In genomic region chr13:109747524-109747923, GRCh38 we compare ENCODE assay signal across 23 cellular contexts. TPM values are rescaled to one million over a fixed set of nuclear protein-coding genes. Genes with fewer than 3 reads are reported as not detected.
A peak's percentile ranks its signal among the peaks of the same experiment; 100 is the strongest.
DNase-seq lines count a peak whose midpoint lies in the region; ATAC-seq and TF ChIP-seq lines count a peak whose summit lies in the region.
"Had no signal": no experiment of that assay in that cellular context is flagged by ENCODE, and none has a peak within 500 bp of the region (broad histone marks: within the 10 kb centered on the region; RNA-seq: fewer than 3 reads in every experiment).

No MANE protein-coding gene starts in this region.

- H3K27me3 ChIP-seq in neural cell (ENCODE audit: insufficient read depth, low read depth, low read length) = no peaks in the 10 kb centered on the region
- H3K27me3 ChIP-seq in mesendoderm (ENCODE audit: insufficient read depth, low read length, poor library complexity) = no peaks in the 10 kb centered on the region
- H3K27me3 ChIP-seq: colonic mucosa had no signal

- H3K4me3 ChIP-seq in neural cell (ENCODE audit: low read length) (no peak overlapping the region), mesendoderm (ENCODE audit: low read length) (no peak overlapping the region)
- H3K4me3 ChIP-seq: colonic mucosa had no signal

- H3K18ac ChIP-seq in mesendoderm (ENCODE audit: low read length) = no peak overlapping the region

- peak; percentile 15 for DNase-seq in NCI-H748 (lab: John Stamatoyannopoulos, UW; ENCODE audit: unreplicated experiment)
- no peak for DNase-seq in NCI-H748 treated with DMSO at 0.1 percent for 48 hours (lab: John Stamatoyannopoulos, UW)
- peak; percentile 83 to 88 for DNase-seq in NCI-H526 (lab: John Stamatoyannopoulos, UW)
- DNase-seq in chondrocyte (ENCODE audit: low spot score) = no peak
- no peak for DNase-seq in mesendoderm
- DNase-seq: ACHN; activated CD8-positive, alpha-beta memory T cell treated with anti-CD3 and anti-CD28 coated beads, Interleukin-2, amount 10 ng/mL, durations not matched to agents 7 days and 5 days; activated gamma-delta T cell; anterior cingulate cortex; CD4-positive, alpha-beta T cell; colonic mucosa; DND-41; NCI-H1930; NCI-H524 treated with DMSO at 0.1 percent for 48 hours; nephron progenitor cell had no signal

- TF ChIP-seq CTCF in chondrocyte (IDR thresholded peaks at IDR 0.05) (peak; percentile 63), neural cell (IDR thresholded peaks at IDR 0.05; ENCODE audit: poor library complexity, severe bottlenecking) (no peak)

- no peaks in the 10 kb centered on the region for H4K20me1 ChIP-seq in neural cell (ENCODE audit: insufficient read depth)

- no peak for ATAC-seq in HG03565 (IDR thresholded peaks at IDR 0.05; ENCODE audit: unreplicated experiment)
- ATAC-seq in GM18868 (IDR thresholded peaks at IDR 0.05; ENCODE audit: unreplicated experiment) = no peak
- ATAC-seq: activated CD4-positive, CD25-positive, alpha-beta regulatory T cell treated with anti-CD3 and anti-CD28 coated beads, Interleukin-2, amount 50 U/mL, for 24 hours; activated CD8-positive, alpha-beta memory T cell treated with anti-CD3 and anti-CD28 coated beads, Interleukin-2, amount 10 ng/mL, durations not matched to agents 7 days and 5 days had no signal

- no peak overlapping the region for H3K23ac ChIP-seq in mesendoderm (ENCODE audit: low read length)

- H3K36me3 ChIP-seq in neural cell (ENCODE audit: insufficient read depth, low read length) = peaks cover 3% of the 10 kb centered on the region
- H3K36me3 ChIP-seq in mesendoderm (ENCODE audit: control insufficient read depth, insufficient read depth, low read length) = no peaks in the 10 kb centered on the region
- H3K36me3 ChIP-seq: colonic mucosa had no signal

- H3K36me3 Mint-ChIP-seq in chondrocyte (ENCODE audit: low read depth) = peaks cover 10% of the 10 kb centered on the region
- H3K36me3 Mint-ChIP-seq: activated CD8-positive, alpha-beta memory T cell treated with anti-CD3 and anti-CD28 coated beads, Interleukin-2, amount 10 ng/mL, durations not matched to agents 7 days and 5 days; memory B cell had no signal

- H3K79me1 ChIP-seq in mesendoderm (ENCODE audit: low read length) = no peaks in the 10 kb centered on the region

- no peaks in the 10 kb centered on the region for H3K9me2 ChIP-seq in neural cell (ENCODE audit: insufficient read depth, low read length)

- H3K27ac Mint-ChIP-seq in chondrocyte (ENCODE audit: unreplicated experiment) = no peak overlapping the region
- H3K27ac Mint-ChIP-seq: activated CD8-positive, alpha-beta memory T cell treated with anti-CD3 and anti-CD28 coated beads, Interleukin-2, amount 10 ng/mL, durations not matched to agents 7 days and 5 days; CD4-positive, alpha-beta T cell; memory B cell; nephron progenitor cell; T-helper 2 cell treated with Interferon-gamma antibody and Interleukin-4, amounts not matched to agents 5 μg/mL and 100 μg/mL, for 36 hours had no signal

- H3K4me3 Mint-ChIP-seq in chondrocyte (ENCODE audit: unreplicated experiment) = no peak overlapping the region
- H3K4me3 Mint-ChIP-seq: activated CD8-positive, alpha-beta memory T cell treated with anti-CD3 and anti-CD28 coated beads, Interleukin-2, amount 10 ng/mL, durations not matched to agents 7 days and 5 days; CD4-positive, alpha-beta T cell; memory B cell; nephron progenitor cell; T-helper 2 cell treated with Interferon-gamma antibody and Interleukin-4, amounts not matched to agents 5 μg/mL and 100 μg/mL, for 36 hours had no signal

- no peaks in the 10 kb centered on the region for H3F3A ChIP-seq in neural cell (ENCODE audit: insufficient read depth, low read length, poor library complexity, severe bottlenecking)

- H3K56ac ChIP-seq in mesendoderm (ENCODE audit: low read length) = no peak overlapping the region

- no peak for TF ChIP-seq EP300 in neural cell (conservative IDR thresholded peaks at IDR 0.05; ENCODE audit: poor library complexity, severe bottlenecking)

- H4K8ac ChIP-seq in mesendoderm (ENCODE audit: low read depth, low read length) = no peak overlapping the region

- H3K9ac ChIP-seq in neural cell (ENCODE audit: low read length) (no peak overlapping the region), mesendoderm (ENCODE audit: low read length) (no peak overlapping the region)

- H2BK5ac ChIP-seq in mesendoderm (ENCODE audit: low read length) = no peak overlapping the region

- H3K27me3 Mint-ChIP-seq in chondrocyte (ENCODE audit: low read depth) = no peaks in the 10 kb centered on the region
- H3K27me3 Mint-ChIP-seq: activated CD8-positive, alpha-beta memory T cell treated with anti-CD3 and anti-CD28 coated beads, Interleukin-2, amount 10 ng/mL, durations not matched to agents 7 days and 5 days; CD4-positive, alpha-beta T cell had no signal

- no peak overlapping the region for H2AK5ac ChIP-seq in mesendoderm (ENCODE audit: low read length)

- H3K4ac ChIP-seq in mesendoderm (ENCODE audit: low read depth, low read length) = no peak overlapping the region

- no CpG with 5 or more reads among the region's 3 CpGs for WGBS in mesendoderm (ENCODE audit: extremely low coverage, insufficient coverage, low lambda C conversion rate)

- H3K4me1 ChIP-seq in mesendoderm (ENCODE audit: control insufficient read depth, low read depth, low read length) = peaks cover 3% of the 10 kb centered on the region

- peaks cover 14% of the 10 kb centered on the region for H3K4me1 Mint-ChIP-seq in chondrocyte (ENCODE audit: low read depth)
- H3K4me1 Mint-ChIP-seq: memory B cell had no signal

- no peak overlapping the region for H2AFZ ChIP-seq in neural cell (ENCODE audit: low read depth, low read length)

- H3K9me3 Mint-ChIP-seq in chondrocyte (ENCODE audit: low read depth) = no peaks in the 10 kb centered on the region
- H3K9me3 Mint-ChIP-seq: CD4-positive, alpha-beta T cell; nephron progenitor cell; T-helper 2 cell treated with Interferon-gamma antibody and Interleukin-4, amounts not matched to agents 5 μg/mL and 100 μg/mL, for 36 hours had no signal

- no peak overlapping the region for H4K5ac ChIP-seq in mesendoderm (ENCODE audit: low read length)

- no peak overlapping the region for H2BK120ac ChIP-seq in mesendoderm (ENCODE audit: low read depth, low read length)

- TF ChIP-seq RAD21 in neural cell (conservative IDR thresholded peaks at IDR 0.05) = no peak

- H3K4me2 ChIP-seq in neural cell (ENCODE audit: low read length) (no peak overlapping the region), mesendoderm (ENCODE audit: low read length) (no peak overlapping the region)

- H3K9me3 ChIP-seq in neural cell (ENCODE audit: low read length) = no peaks in the 10 kb centered on the region
- H3K9me3 ChIP-seq: colonic mucosa had no signal

- H3K79me2 ChIP-seq in neural cell (replicated peaks; ENCODE audit: insufficient read depth, low read length) (no peaks in the 10 kb centered on the region), mesendoderm (ENCODE audit: control insufficient read depth, insufficient read depth, low read length) (no peaks in the 10 kb centered on the region)

- H3K27ac ChIP-seq in neural cell (ENCODE audit: low read length) = no peak overlapping the region
- H3K27ac ChIP-seq in mesendoderm (ENCODE audit: low read depth, low read length) = no peak overlapping the region
- H3K27ac ChIP-seq: colonic mucosa, epithelial cell of prostate, HL-60 had no signal

- H2BK15ac ChIP-seq in mesendoderm (replicated peaks; ENCODE audit: low read depth) = no peak overlapping the region

TF ChIP-seq in neural cell, 6 proteins besides CTCF, POLR2A, EP300 and RAD21:
- TF ChIP-seq TAF1 (IDR thresholded peaks at IDR 0.05; ENCODE audit: low read depth) (no peak), SMC3 (conservative IDR thresholded peaks at IDR 0.05; ENCODE audit: poor library complexity) (peak; percentile 17)

RNA-seq across cellular contexts. Expression of gene IRS2, which starts 38.9 kb away (rescaled TPM):
- 25.8 to 43.5 TPM (median 42.9 TPM) in 3 replicates for total RNA-seq in chondrocyte
- 5.8 and 7.1 TPM in 2 replicates for polyA plus RNA-seq in neural cell
- polyA minus RNA-seq in neural cell = 13.8 and 15.6 TPM in 2 replicates
- 6.1 TPM for polyA plus RNA-seq in mesendoderm (2013, experiment 1 of 2)
- 6.2 TPM for polyA plus RNA-seq in mesendoderm (2013, experiment 2 of 2)

Comparison
In these comparisons a context has a peak if more than half of its experiments do, and no peak if none do; other contexts are left out.
1. DNase-seq: peak in NCI-H748 (single experiment) and NCI-H526 (2 of 2); none in NCI-H748 treated with DMSO at 0.1 percent for 48 hours (single experiment), chondrocyte (single experiment) and mesendoderm (single experiment).